ENCODE assay signal across 17 cellular contexts in the genomic region with DNA sequence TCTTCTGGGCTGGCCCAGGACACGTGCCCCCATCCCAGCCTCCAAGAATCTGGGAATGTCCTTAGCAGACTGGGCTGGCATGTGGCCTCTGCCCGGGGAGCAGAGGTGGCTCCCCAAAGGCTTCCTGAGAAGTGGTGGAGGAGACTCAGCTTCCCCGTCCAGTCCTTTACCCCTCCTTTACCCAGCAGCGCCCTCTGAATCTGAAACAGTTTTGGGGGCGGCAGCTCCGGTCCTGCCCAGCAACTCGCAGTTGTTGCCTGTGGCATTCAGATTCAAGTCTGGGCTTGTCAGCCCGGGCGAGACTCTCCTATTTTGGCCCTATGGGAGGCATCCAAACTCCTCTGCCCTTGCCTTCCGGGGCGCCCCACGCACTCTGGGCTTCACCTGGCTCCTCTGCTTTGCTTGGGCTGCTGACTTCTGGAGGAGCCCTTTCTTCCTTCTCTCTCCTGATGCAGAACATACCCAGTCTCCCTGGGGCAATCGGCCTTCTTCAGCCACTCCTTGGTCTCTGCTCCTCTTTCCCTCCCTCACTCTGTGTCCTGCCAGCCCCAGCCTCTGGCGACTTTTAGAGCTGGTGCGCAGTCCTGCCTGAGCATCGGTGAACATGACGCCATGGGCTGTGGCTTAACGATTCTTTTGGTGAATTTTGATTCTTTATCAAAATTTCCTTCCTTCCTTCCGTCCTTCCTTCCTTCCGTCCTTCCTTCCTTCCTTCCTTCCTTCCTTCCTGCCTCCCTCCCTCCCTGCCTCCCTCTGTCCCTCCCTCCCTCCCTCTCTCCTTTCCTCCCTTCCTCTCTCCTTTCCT. TPM values are rescaled to one million over a fixed set of nuclear protein-coding genes. Genes with fewer than 3 reads are reported as not detected.
DNase-seq lines count a peak whose midpoint lies in the region; ATAC-seq and TF ChIP-seq lines count a peak whose summit lies in the region.
"Had no signal": no experiment of that assay in that cellular context is flagged by ENCODE, and none has a peak within 500 bp of the region (broad histone marks: within the 10 kb centered on the region; RNA-seq: fewer than 3 reads in every experiment).

No MANE protein-coding gene starts in this region.

- H3K4me3 Mint-ChIP-seq in MCF 10A (ENCODE audit: unreplicated experiment), result peak overlapping the region; percentile 4
- H3K4me3 Mint-ChIP-seq: activated T-cell treated with anti-CD3 and anti-CD28 coated beads, Interleukin-2, amount 50 U/mL, for 24 hours; T-helper 2 cell treated with Interferon-gamma antibody and Interleukin-4, amounts not matched to agents 5 μg/mL and 100 μg/mL, for 36 hours had no signal

- H4K8ac ChIP-seq in mesenchymal stem cell (ENCODE audit: low read length), result peak overlapping the region; percentile 10

- H2BK5ac ChIP-seq in mesenchymal stem cell (ENCODE audit: low read depth, low read length, poor library complexity, severe bottlenecking), result no peak overlapping the region

- BruUV-seq in MCF 10A (replicated peaks; lab: Mats Ljungman, UMichigan), result no TSS peak

- H3K9me3 ChIP-seq in right cardiac atrium (ENCODE audit: control insufficient read depth, low read length) (no peaks in the 10 kb centered on the region), heart left ventricle (no peaks in the 10 kb centered on the region), mesenchymal stem cell (ENCODE audit: control insufficient read depth, low read length) (no peaks in the 10 kb centered on the region), vagina (no peaks in the 10 kb centered on the region)
- H3K9me3 ChIP-seq: ovary had no signal

- peak overlapping the region in 1 of 2 experiments; percentile 35 for H3K14ac ChIP-seq in mesenchymal stem cell (ENCODE audit: low read length in 2 of 2)

- H3K36me3 ChIP-seq in heart left ventricle (no peaks in the 10 kb centered on the region), mesenchymal stem cell (ENCODE audit: control insufficient read depth in 1 of 2, insufficient read depth in 2 of 2, low read depth in 1 of 2, low read length in 2 of 2) (peaks cover 0 to 13% of the 10 kb centered on the region in 2 experiments), vagina (no peaks in the 10 kb centered on the region)
- H3K36me3 ChIP-seq: ovary had no signal

- peaks cover 64% of the 10 kb centered on the region for H3K79me1 ChIP-seq in mesenchymal stem cell (replicated peaks; ENCODE audit: low read length, poor library complexity, severe bottlenecking)

- peak overlapping the region; percentile 1 for H2BK120ac ChIP-seq in mesenchymal stem cell (ENCODE audit: low read depth, low read length)

- H2AFZ ChIP-seq in mesenchymal stem cell (ENCODE audit: low read depth, low read length), result no peak overlapping the region

- POLR2A ChIA-PET in MCF 10A (lab: Yijun Ruan, JAX), result interaction anchor here (0.6 to 1.9 kb wide), 6 partner anchors 23 to 85 kb away, joined by 3 to 14 read pairs (median 5); no protein-coding TSS in a partner anchor

- H3K4me1 Mint-ChIP-seq in MCF 10A (ENCODE audit: insufficient read depth, unreplicated experiment), result peaks cover 45% of the 10 kb centered on the region

- H3K23ac ChIP-seq in mesenchymal stem cell (ENCODE audit: low read length in 2 of 2), result peak overlapping the region in 1 of 2 experiments; percentile 56

- H2BK12ac ChIP-seq in mesenchymal stem cell (ENCODE audit: low read length in 2 of 2), result peak overlapping the region; percentile 3 to 67

- intact Hi-C loops in right cardiac atrium (cut with DNase I), result no loop called here
- intact Hi-C loops in heart left ventricle (cut with DNase I), result loop anchor here in 3 of 10 donors (5.0 to 10.0 kb wide), 4 partner anchors 42 to 215 kb away; no protein-coding TSS in a partner anchor
- intact Hi-C loops in MCF 10A (cut with micrococcal nuclease), result no loop called here
- intact Hi-C loops in vagina (cut with DNase I), result no loop called here

- 83% methylated on average over 20 of the region's 20 CpGs for WGBS in right cardiac atrium
- 83 to 88% (median 86%) methylated on average over 20 of the region's 20 CpGs for WGBS in heart left ventricle, 4 donors
- WGBS in mesenchymal stem cell, result 90% methylated on average over 20 of the region's 20 CpGs

- H3K4me3 ChIP-seq in right cardiac atrium (ENCODE audit: low read length), result no peak overlapping the region
- H3K4me3 ChIP-seq in heart left ventricle, result no peak overlapping the region
- no peak overlapping the region for H3K4me3 ChIP-seq in mesenchymal stem cell (ENCODE audit: insufficient read depth in 1 of 2, low read depth in 1 of 2, low read length in 2 of 2)
- no peak overlapping the region for H3K4me3 ChIP-seq in vagina
- H3K4me3 ChIP-seq: ovary, smooth muscle cell had no signal

- H3K36me3 Mint-ChIP-seq in MCF 10A (ENCODE audit: insufficient read depth, unreplicated experiment), result peaks cover 21% of the 10 kb centered on the region

- no peaks in the 10 kb centered on the region for H3K27me3 Mint-ChIP-seq in MCF 10A (ENCODE audit: insufficient read depth, unreplicated experiment)
- H3K27me3 Mint-ChIP-seq: activated T-cell treated with anti-CD3 and anti-CD28 coated beads, Interleukin-2, amount 50 U/mL, for 24 hours had no signal

- H2BK15ac ChIP-seq in mesenchymal stem cell (ENCODE audit: low read depth, poor library complexity, severe bottlenecking), result no peak overlapping the region

- H3K27ac Mint-ChIP-seq in MCF 10A (ENCODE audit: low read depth, unreplicated experiment), result peak overlapping the region; percentile 84

- TF ChIP-seq CTCF in heart left ventricle (IDR thresholded peaks at IDR 0.05) (no peak), MCF 10A (IDR thresholded peaks at IDR 0.05; ENCODE audit: unreplicated experiment) (no peak), vagina (IDR thresholded peaks at IDR 0.05) (no peak)

- H3K27me3 ChIP-seq in right cardiac atrium (ENCODE audit: control insufficient read depth, insufficient read depth) (no peaks in the 10 kb centered on the region), heart left ventricle (no peaks in the 10 kb centered on the region), mesenchymal stem cell (ENCODE audit: control insufficient read depth in 1 of 2, insufficient read depth in 1 of 2, low read length in 2 of 2) (no peaks in the 10 kb centered on the region), vagina (no peaks in the 10 kb centered on the region)
- H3K27me3 ChIP-seq: ovary had no signal

- peaks cover 10% of the 10 kb centered on the region for H3K4me1 ChIP-seq in right cardiac atrium (ENCODE audit: control insufficient read depth, insufficient read depth, low read length)
- peaks cover 3 to 85% (median 28%) of the 10 kb centered on the region in 12 donors for H3K4me1 ChIP-seq in heart left ventricle
- peaks cover 13% of the 10 kb centered on the region for H3K4me1 ChIP-seq in mesenchymal stem cell (ENCODE audit: control insufficient read depth, insufficient read depth, low read depth, low read length)
- peaks cover 72% of the 10 kb centered on the region for H3K4me1 ChIP-seq in vagina

- TF ChIP-seq POLR2A in heart left ventricle (IDR thresholded peaks at IDR 0.05) (no peak), vagina (IDR thresholded peaks at IDR 0.05) (no peak)

- peak overlapping the region; percentile 24 to 61 for H3K4ac ChIP-seq in mesenchymal stem cell (ENCODE audit: low read depth in 1 of 2, low read length in 2 of 2)

- H3K27ac ChIP-seq in right cardiac atrium (ENCODE audit: low read length) (no peak overlapping the region), heart left ventricle (no peak overlapping the region), mesenchymal stem cell (ENCODE audit: low read length, poor library complexity, severe bottlenecking) (no peak overlapping the region), vagina (peak overlapping the region; percentile 45)
- H3K27ac ChIP-seq: ovary had no signal

- H3K18ac ChIP-seq in mesenchymal stem cell (ENCODE audit: low read depth in 1 of 2, low read length in 2 of 2), result peak overlapping the region; percentile 85 to 86

- H3K9me3 Mint-ChIP-seq in MCF 10A (ENCODE audit: unreplicated experiment), result no peaks in the 10 kb centered on the region
- H3K9me3 Mint-ChIP-seq: activated T-cell treated with anti-CD3 and anti-CD28 coated beads, Interleukin-2, amount 50 U/mL, for 24 hours; T-helper 2 cell treated with Interferon-gamma antibody and Interleukin-4, amounts not matched to agents 5 μg/mL and 100 μg/mL, for 36 hours had no signal

- CTCF ChIA-PET in MCF 10A (lab: Yijun Ruan, JAX), result interaction anchor here (0.6 to 1.4 kb wide), 2 partner anchors 16 to 123 kb away, joined by 3 read pairs; no protein-coding TSS in a partner anchor

- no peak overlapping the region for H3K4me2 ChIP-seq in mesenchymal stem cell (ENCODE audit: low read length, poor library complexity, severe bottlenecking)

- no peak overlapping the region for H3K9ac ChIP-seq in mesenchymal stem cell (ENCODE audit: low read length)

- peak overlapping the region; percentile 3 for H4K91ac ChIP-seq in mesenchymal stem cell (ENCODE audit: low read length)

- H2AK5ac ChIP-seq in mesenchymal stem cell (ENCODE audit: low read length, severe bottlenecking), result peak overlapping the region; percentile 34

- DNase-seq in right cardiac atrium (peak in 2 of 3 donors; percentile 32 to 41), heart left ventricle (no peak), MCF 10A (ENCODE audit: unreplicated experiment) (peak; percentile 62), mesenchymal stem cell (no peak), vagina (ENCODE audit: extremely low spot score in 2 of 2) (no peak), DMS153 (lab: John Stamatoyannopoulos, UW) (no peak)
- no peak for DNase-seq in activated effector memory CD4-positive, alpha-beta T cell treated with Interleukin-2 at 50 U/mL for 16 hours
- no peak for DNase-seq in activated naive CD4-positive, alpha-beta T cell treated with Interleukin-2 at 50 U/mL for 16 hours
- DNase-seq: activated CD4-positive, alpha-beta T cell treated with anti-CD3 and anti-CD28 coated beads for 4 hours; activated T-cell treated with anti-CD3 and anti-CD28 coated beads, Interleukin-2, amount 50 U/mL, for 24 hours; cerebellar nuclear complex; glutamatergic neuron; NCI-H2029 treated with DMSO at 0.1 percent for 48 hours; NCI-H774; ovary had no signal

- ATAC-seq in right cardiac atrium (no peak), heart left ventricle (no peak)

RNA-seq across cellular contexts. Expression of gene CMIP, which starts 55.2 kb away (rescaled TPM):
- total RNA-seq in right cardiac atrium, result 10 to 100 TPM; 15.8 to 29.0 (median 21.3) TPM
- 9.0 TPM for polyA plus RNA-seq in right cardiac atrium
- 10 to 100 TPM in 6 of 9 donors, 1 to 10 TPM in 3; 7.6 to 48.8 (median 16.3) TPM for total RNA-seq in heart left ventricle
- 1 to 10 TPM; 4.1 to 9.2 TPM for polyA plus RNA-seq in heart left ventricle
- total RNA-seq in MCF 10A (2022), result 44.3 and 53.6 TPM in 2 replicates
- 34.5 TPM for polyA plus RNA-seq in mesenchymal stem cell (2013, experiment 1 of 2)
- 34.1 TPM for polyA plus RNA-seq in mesenchymal stem cell (2013, experiment 2 of 2)
- 66.3 TPM for total RNA-seq in vagina

Comparison
In these comparisons a context has a peak if more than half of its experiments do, and no peak if none do; other contexts are left out.
1. DNase-seq: peak in right cardiac atrium (2 of 3) and MCF 10A (single experiment); none in heart left ventricle (0 of 5), mesenchymal stem cell (single experiment), vagina (0 of 2), activated effector memory CD4-positive, alpha-beta T cell treated with Interleukin-2 at 50 U/mL for 16 hours (single experiment), activated naive CD4-positive, alpha-beta T cell treated with Interleukin-2 at 50 U/mL for 16 hours (single experiment) and DMS153 (single experiment).